ENCODE assay signal across 1 cellular context in genomic region chr11:326842-327580, GRCh38.
TF ChIP-seq lines count a peak whose summit lies in the region.

No MANE protein-coding gene starts in this region.

TF ChIP-seq in HEK293T, 16 proteins besides CTCF, POLR2A, EP300 and RAD21:
- TF ChIP-seq TARDBP (IDR thresholded peaks at IDR 0.05): no peak
- TF ChIP-seq LEF1 (IDR thresholded peaks at IDR 0.05; ENCODE audit: borderline replicate concordance): no peak
- no peak for TF ChIP-seq ARNT (IDR thresholded peaks at IDR 0.05)
- TF ChIP-seq ZNF384 (IDR thresholded peaks at IDR 0.05): no peak
- no peak for TF ChIP-seq FOXM1 (IDR thresholded peaks at IDR 0.05; ENCODE audit: borderline replicate concordance)
- no peak for TF ChIP-seq CTBP1 (IDR thresholded peaks at IDR 0.05; ENCODE audit: borderline replicate concordance)
- TF ChIP-seq SUZ12 (IDR thresholded peaks at IDR 0.05): no peak
- no peak for TF ChIP-seq PKNOX1 (IDR thresholded peaks at IDR 0.05)
- TF ChIP-seq ELF4 (IDR thresholded peaks at IDR 0.05): no peak
- TF ChIP-seq BHLHE40 (IDR thresholded peaks at IDR 0.05; ENCODE audit: borderline replicate concordance): no peak
- no peak for TF ChIP-seq NFRKB (IDR thresholded peaks at IDR 0.05)
